Comparison of ENCODE assay signal across 12 cellular contexts in genomic region chr19:54507038-54507717, GRCh38. TPM values are rescaled to one million over a fixed set of nuclear protein-coding genes. Genes with fewer than 3 reads are reported as not detected.
"Had no signal": no experiment of that assay in that cellular context is flagged by ENCODE, and none has a peak within 500 bp of the region (broad histone marks: within the 10 kb centered on the region; RNA-seq: fewer than 3 reads in every experiment).

No MANE protein-coding gene starts in this region.

RNA-seq across cellular contexts. Expression of gene LAIR2, which starts 4.5 kb away (rescaled TPM):
- total RNA-seq: body of pancreas, cardiac muscle cell, chondrocyte, epithelial cell of proximal tubule, fibroblast of lung, left colon, mucosa of gallbladder, ovary, prostate gland had no signal
- polyA plus RNA-seq: cardiac muscle cell, fibroblast of lung, heart right ventricle, keratinocyte, ovary had no signal

RNA-seq across cellular contexts. Expression of gene CDC42EP5, which starts 34.1 kb away (rescaled TPM):
- total RNA-seq: T-helper 1 cell treated with Interleukin-12 subunit alpha and Interleukin-12 subunit beta and Interleukin-4 antibody, amounts not matched to agents 30 ng/mL and 1 ng/mL, for 36 hours had no signal

RNA-seq across cellular contexts. Expression of gene LENG9, which starts 43.6 kb away (rescaled TPM):
- polyA plus RNA-seq: cardiac muscle cell had no signal
